Comparison of ENCODE assay signal across 24 cellular contexts in the genomic region with DNA sequence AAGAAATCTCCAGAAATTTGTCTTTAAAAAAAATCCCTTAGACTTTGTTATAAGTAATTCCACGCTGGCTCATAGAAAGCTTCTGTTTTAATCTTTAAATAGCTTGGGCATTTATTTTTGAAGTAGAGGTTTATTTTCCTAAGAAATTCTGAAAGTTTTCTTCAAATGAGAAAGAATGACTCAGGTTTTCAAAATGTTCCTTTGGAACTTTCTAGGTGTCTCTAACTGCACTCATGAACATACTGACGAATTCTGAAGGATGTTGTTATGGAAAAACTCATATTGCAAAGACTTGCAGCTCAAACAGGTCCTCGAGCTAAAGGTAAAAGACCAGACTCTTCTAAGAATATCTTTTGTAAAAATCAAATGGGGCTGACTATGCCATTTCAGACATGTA. TPM values are rescaled to one million over a fixed set of nuclear protein-coding genes. Genes with fewer than 3 reads are reported as not detected.
"Had no signal": no experiment of that assay in that cellular context is flagged by ENCODE, and none has a peak within 500 bp of the region (broad histone marks: within the 10 kb centered on the region; RNA-seq: fewer than 3 reads in every experiment).

No MANE protein-coding gene starts in this region.

- H3K4me3 ChIP-seq: adrenal gland, lung, upper lobe of right lung had no signal

- H3K9me3 ChIP-seq: adrenal gland, upper lobe of right lung had no signal

- H3K27ac ChIP-seq: adrenal gland, foreskin keratinocyte, upper lobe of right lung, VCaP had no signal

- ATAC-seq: foreskin keratinocyte; left lobe of liver; natural killer cell treated with Interleukin-12 subunit alpha and Interleukin-12 subunit beta and Interleukin-15 and Interleukin-18, amount 100 ng/mL, for 72 hours; stimulated activated naive CD8-positive, alpha-beta T cell treated with anti-CD3 and anti-CD28 coated beads, Interleukin-15, Interleukin-2, amounts not matched to agents 100 U/mL and 50 U/mL, for 24 hours; upper lobe of right lung had no signal

- H3K4me1 Mint-ChIP-seq: central memory CD8-positive, alpha-beta T cell had no signal

- H3K36me3 ChIP-seq: adrenal gland, upper lobe of right lung had no signal

- H3K27ac Mint-ChIP-seq: dendritic cell treated with granulocyte-macrophage colony-stimulating factor and Interleukin-4, amounts not matched to agents 40 ng/mL and 50 ng/mL, for 4 days; natural killer cell treated with Interleukin-12 subunit alpha and Interleukin-12 subunit beta and Interleukin-15 and Interleukin-18, amount 100 ng/mL, for 72 hours had no signal

- H3K4me1 ChIP-seq: adrenal gland, foreskin keratinocyte, upper lobe of right lung had no signal

- DNase-seq: activated CD4-positive, alpha-beta T cell treated with anti-CD3 and anti-CD28 coated beads for 1 hour; activated CD8-positive, alpha-beta memory T cell treated with anti-CD3 and anti-CD28 coated beads for 24 hours; activated CD8-positive, alpha-beta memory T cell treated with anti-CD3 and anti-CD28 coated beads, Interleukin-2, amount 50 U/mL, for 48 hours; activated effector memory CD4-positive, alpha-beta T cell treated with Interleukin-2 at 50 U/mL for 16 hours; activated naive CD4-positive, alpha-beta T cell treated with anti-CD3 and anti-CD28 coated beads, Interleukin-2, amount 50 U/mL, for 16 hours; activated T-cell treated with anti-CD3 and anti-CD28 coated beads, Interleukin-2, amount 50 U/mL, for 48 hours; adrenal gland; brain microvascular endothelial cell; effector CD8-positive, alpha-beta T cell; foreskin keratinocyte; kidney; nucleus accumbens; posterior cingulate gyrus; stimulated activated CD4-positive, alpha-beta T cell treated with anti-CD3 and anti-CD28 coated beads, Interleukin-2, amount 100 ng/mL, for 24 hours; stimulated activated naive CD8-positive, alpha-beta T cell treated with anti-CD3 and anti-CD28 coated beads, Interleukin-15, Interleukin-2, amounts not matched to agents 100 U/mL and 50 U/mL, for 24 hours; SW 1271; T-helper 2 cell; upper lobe of right lung had no signal

- H3K4me3 Mint-ChIP-seq: central memory CD8-positive, alpha-beta T cell; dendritic cell treated with granulocyte-macrophage colony-stimulating factor and Interleukin-4, amounts not matched to agents 40 ng/mL and 50 ng/mL, for 4 days; natural killer cell treated with Interleukin-12 subunit alpha and Interleukin-12 subunit beta and Interleukin-15 and Interleukin-18, amount 100 ng/mL, for 72 hours had no signal

- H3K27me3 ChIP-seq: adrenal gland, brain microvascular endothelial cell, upper lobe of right lung had no signal

RNA-seq across cellular contexts. Expression of gene DGKI, which starts 10.7 kb away (rescaled TPM):
- total RNA-seq: foreskin keratinocyte had no signal
- polyA plus RNA-seq: foreskin keratinocyte had no signal
